In the genomic region with DNA sequence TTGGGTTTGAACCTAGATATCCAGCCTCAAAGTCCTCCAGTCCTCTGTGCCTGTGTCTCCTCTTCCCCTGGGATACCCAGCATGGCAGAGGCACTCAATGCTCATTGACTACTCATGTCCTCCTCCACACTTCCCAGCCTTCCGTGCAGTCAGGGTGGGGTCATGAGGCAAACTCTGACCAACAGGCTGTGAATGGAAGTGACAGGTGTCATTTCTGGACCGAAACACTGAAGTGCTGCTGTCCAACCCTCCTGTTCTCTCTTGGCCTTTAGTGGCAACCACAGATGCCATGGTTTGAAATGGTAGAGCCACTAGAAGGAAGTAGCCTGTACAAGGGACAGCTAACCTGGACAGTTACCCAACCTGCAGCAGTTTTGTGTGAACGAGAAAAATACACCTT, we compare ENCODE assay signal across 1 cellular context.
TF ChIP-seq lines count a peak whose summit lies in the region.

No MANE protein-coding gene starts in this region.

TF ChIP-seq in K562, 482 proteins besides CTCF, POLR2A, EP300 and RAD21 (continued from another document):
- TF ChIP-seq, protein P1, sequence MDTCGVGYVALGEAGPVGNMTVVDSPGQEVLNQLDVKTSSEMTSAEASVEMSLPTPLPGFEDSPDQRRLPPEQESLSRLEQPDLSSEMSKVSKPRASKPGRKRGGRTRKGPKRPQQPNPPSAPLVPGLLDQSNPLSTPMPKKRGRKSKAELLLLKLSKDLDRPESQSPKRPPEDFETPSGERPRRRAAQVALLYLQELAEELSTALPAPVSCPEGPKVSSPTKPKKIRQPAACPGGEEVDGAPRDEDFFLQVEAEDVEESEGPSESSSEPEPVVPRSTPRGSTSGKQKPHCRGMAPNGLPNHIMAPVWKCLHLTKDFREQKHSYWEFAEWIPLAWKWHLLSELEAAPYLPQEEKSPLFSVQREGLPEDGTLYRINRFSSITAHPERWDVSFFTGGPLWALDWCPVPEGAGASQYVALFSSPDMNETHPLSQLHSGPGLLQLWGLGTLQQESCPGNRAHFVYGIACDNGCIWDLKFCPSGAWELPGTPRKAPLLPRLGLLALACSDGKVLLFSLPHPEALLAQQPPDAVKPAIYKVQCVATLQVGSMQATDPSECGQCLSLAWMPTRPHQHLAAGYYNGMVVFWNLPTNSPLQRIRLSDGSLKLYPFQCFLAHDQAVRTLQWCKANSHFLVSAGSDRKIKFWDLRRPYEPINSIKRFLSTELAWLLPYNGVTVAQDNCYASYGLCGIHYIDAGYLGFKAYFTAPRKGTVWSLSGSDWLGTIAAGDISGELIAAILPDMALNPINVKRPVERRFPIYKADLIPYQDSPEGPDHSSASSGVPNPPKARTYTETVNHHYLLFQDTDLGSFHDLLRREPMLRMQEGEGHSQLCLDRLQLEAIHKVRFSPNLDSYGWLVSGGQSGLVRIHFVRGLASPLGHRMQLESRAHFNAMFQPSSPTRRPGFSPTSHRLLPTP (IDR thresholded peaks at IDR 0.05; ENCODE audit: borderline replicate concordance, extremely low read depth, insufficient read length): no peak
